Comparison of ENCODE assay signal across 12 cellular contexts in genomic region chr1:59178339-59178744, GRCh38.
DNase-seq lines count a peak whose midpoint lies in the region; ATAC-seq and TF ChIP-seq lines count a peak whose summit lies in the region.
"Had no signal": no experiment of that assay in that cellular context is flagged by ENCODE, and none has a peak within 500 bp of the region (broad histone marks: within the 10 kb centered on the region; RNA-seq: fewer than 3 reads in every experiment).

No MANE protein-coding gene starts in this region.

- WGBS in SK-N-SH (ENCODE audit: low lambda C conversion rate), result 50% methylated on average over 1 of the region's 2 CpGs

- no peak overlapping the region for H3K9ac ChIP-seq in SK-N-SH

- no peak for TF ChIP-seq CTCF in SK-N-SH (IDR thresholded peaks at IDR 0.05)
- no peak for TF ChIP-seq CTCF in fibroblast of pulmonary artery (IDR thresholded peaks at IDR 0.05; ENCODE audit: low read length, missing control alignments)
- no peak for TF ChIP-seq CTCF in nephron (IDR thresholded peaks at IDR 0.05; ENCODE audit: unreplicated experiment in 3 of 3)

- no peaks in the 10 kb centered on the region for H3K36me3 ChIP-seq in SK-N-SH (replicated peaks in 1 of 2; ENCODE audit: control insufficient read depth in 1 of 2, insufficient read depth in 2 of 2, low read length in 1 of 2)

- no peaks in the 10 kb centered on the region for H3K36me3 Mint-ChIP-seq in nephron (ENCODE audit: low read depth)

- H3K4me3 ChIP-seq in SK-N-SH (ENCODE audit: low read depth in 2 of 2, low read length in 1 of 2) (no peak overlapping the region), fibroblast of pulmonary artery (replicated peaks; ENCODE audit: low read depth, low read length) (no peak overlapping the region)

- peak; percentile 71 for ATAC-seq in SK-N-SH treated with all-trans-retinoic acid at 6 μM for 48 hours

- no peaks in the 10 kb centered on the region for H3K9me2 ChIP-seq in SK-N-SH

- H3K79me2 ChIP-seq in SK-N-SH (ENCODE audit: insufficient read depth), result no peaks in the 10 kb centered on the region

- no peak overlapping the region for H2AFZ ChIP-seq in SK-N-SH (ENCODE audit: low read depth)

- H3K4me1 ChIP-seq in SK-N-SH (ENCODE audit: control insufficient read depth in 1 of 2, insufficient read depth in 2 of 2, low read depth in 1 of 2, low read length in 1 of 2), result peaks cover 0 to 8% of the 10 kb centered on the region in 2 experiments; a peak in 2 of 4 replicates

- DNase-seq in SK-N-SH, result no peak
- DNase-seq in fibroblast of pulmonary artery (ENCODE audit: low read depth), result peak; percentile 24
- peak; percentile 48 for DNase-seq in ureter (ENCODE audit: low spot score)
- no peak for DNase-seq in T-helper 9 cell
- no peak for DNase-seq in NCI-H69 (lab: John Stamatoyannopoulos, UW)
- no peak for DNase-seq in NCI-H128 (lab: John Stamatoyannopoulos, UW; ENCODE audit: unreplicated experiment)
- DNase-seq: activated effector memory CD4-positive, alpha-beta T cell treated with anti-CD3 and anti-CD28 coated beads, Interleukin-2, amount 50 U/mL, for 16 hours; H7; NCI-H1694 treated with DMSO at 0.1 percent for 48 hours had no signal

- CTCF ChIA-PET in SK-N-SH (lab: Yijun Ruan, JAX), result interaction anchor here (1.0 kb wide), 1 partner anchor 521 kb away, joined by 3 read pairs; no protein-coding TSS in a partner anchor

- no peak overlapping the region for H3K27ac ChIP-seq in SK-N-SH (ENCODE audit: low read depth in 2 of 2, low read length in 1 of 2)

- peaks cover 4% of the 10 kb centered on the region for H3F3A ChIP-seq in SK-N-SH (replicated peaks; ENCODE audit: insufficient read depth)

- no peaks in the 10 kb centered on the region for H3K27me3 Mint-ChIP-seq in nephron (ENCODE audit: low read depth)
- H3K27me3 Mint-ChIP-seq: dendritic cell treated with granulocyte-macrophage colony-stimulating factor and Interleukin-4, amounts not matched to agents 40 ng/mL and 50 ng/mL, for 4 days had no signal

- no peak for TF ChIP-seq EP300 in SK-N-SH (IDR thresholded peaks at IDR 0.05; ENCODE audit: borderline replicate concordance in 1 of 2, low read depth in 1 of 2, low read length in 1 of 2)

- H3K27ac Mint-ChIP-seq in nephron, result peak overlapping the region; percentile 22 to 68 (median 62)
- H3K27ac Mint-ChIP-seq: dendritic cell treated with granulocyte-macrophage colony-stimulating factor and Interleukin-4, amounts not matched to agents 40 ng/mL and 50 ng/mL, for 4 days had no signal

- H3K9me3 ChIP-seq in SK-N-SH, result no peaks in the 10 kb centered on the region

- POLR2A ChIA-PET in SK-N-SH (lab: Yijun Ruan, JAX), result no interaction called here

- TF ChIP-seq RAD21 in SK-N-SH (IDR thresholded peaks at IDR 0.05; ENCODE audit: low read length), result no peak

- H3K9me3 Mint-ChIP-seq in nephron, result peaks cover 6% of the 10 kb centered on the region
- H3K9me3 Mint-ChIP-seq: dendritic cell treated with granulocyte-macrophage colony-stimulating factor and Interleukin-4, amounts not matched to agents 40 ng/mL and 50 ng/mL, for 4 days had no signal

- H3K4me1 Mint-ChIP-seq in nephron, result peaks cover 17% of the 10 kb centered on the region

- no peak overlapping the region for H3K4me2 ChIP-seq in SK-N-SH

- no peak overlapping the region for H3K4me3 Mint-ChIP-seq in nephron
- H3K4me3 Mint-ChIP-seq: dendritic cell treated with granulocyte-macrophage colony-stimulating factor and Interleukin-4, amounts not matched to agents 40 ng/mL and 50 ng/mL, for 4 days had no signal

- H4K20me1 ChIP-seq in SK-N-SH (ENCODE audit: insufficient read depth), result no peaks in the 10 kb centered on the region

- H3K27me3 ChIP-seq in SK-N-SH (ENCODE audit: insufficient read depth), result no peaks in the 10 kb centered on the region

TF ChIP-seq in SK-N-SH treated with all-trans-retinoic acid at 6 μM for 48 hours, 23 proteins besides CTCF, POLR2A, EP300 and RAD21:
- TF ChIP-seq SNAI2 (CRISPR knock-in tag; IDR thresholded peaks at IDR 0.05) (no peak), ZNF565 (CRISPR knock-in tag; conservative IDR thresholded peaks at IDR 0.05; ENCODE audit: low read depth) (no peak)

TF ChIP-seq in SK-N-SH, 30 proteins besides CTCF, POLR2A, EP300 and RAD21:
- TF ChIP-seq TEAD4 (IDR thresholded peaks at IDR 0.05; ENCODE audit: borderline replicate concordance, insufficient read depth), result no peak
- TF ChIP-seq GATA2 (CRISPR knock-in tag; IDR thresholded peaks at IDR 0.05), result no peak
- no peak for TF ChIP-seq JUND (IDR thresholded peaks at IDR 0.05)
- no peak for TF ChIP-seq NRF1 (IDR thresholded peaks at IDR 0.05; ENCODE audit: low read depth, low read length)
- TF ChIP-seq TCF12 (IDR thresholded peaks at IDR 0.05), result no peak
- no peak for TF ChIP-seq RCOR1 (IDR thresholded peaks at IDR 0.05; ENCODE audit: low read length)
- TF ChIP-seq FOSL2 (IDR thresholded peaks at IDR 0.05; ENCODE audit: borderline replicate concordance, low read depth), result no peak
- no peak for TF ChIP-seq RXRA (IDR thresholded peaks at IDR 0.05; ENCODE audit: borderline replicate concordance, low read depth)
- no peak for TF ChIP-seq POLR2AphosphoS5 (IDR thresholded peaks at IDR 0.05; ENCODE audit: low read depth, low read length)
- no peak for TF ChIP-seq TAF1 (IDR thresholded peaks at IDR 0.05; ENCODE audit: borderline replicate concordance, low read depth, low read length)
- TF ChIP-seq SMC3 (IDR thresholded peaks at IDR 0.05; ENCODE audit: low read depth, low read length), result no peak
- no peak for TF ChIP-seq SIN3A (IDR thresholded peaks at IDR 0.05; ENCODE audit: borderline replicate concordance, low read depth, low read length)
- TF ChIP-seq MEF2A (IDR thresholded peaks at IDR 0.05; ENCODE audit: borderline replicate concordance, low read depth), result no peak
- TF ChIP-seq YY1 (IDR thresholded peaks at IDR 0.05; ENCODE audit: low read depth), result no peak
- TF ChIP-seq USF1 (IDR thresholded peaks at IDR 0.05; ENCODE audit: borderline replicate concordance, low read depth), result no peak
- TF ChIP-seq MAX (IDR thresholded peaks at IDR 0.05; ENCODE audit: low read depth), result no peak
- TF ChIP-seq ELF1 (IDR thresholded peaks at IDR 0.05), result no peak
- no peak for TF ChIP-seq MXI1 (IDR thresholded peaks at IDR 0.05; ENCODE audit: low read depth, low read length)
TF ChIP-seq in SK-N-SH: peak in this region for 0.

Comparison
In these comparisons a context has a peak if more than half of its experiments do, and no peak if none do; other contexts are left out.
1. DNase-seq: peak in fibroblast of pulmonary artery (single experiment) and ureter (single experiment); none in SK-N-SH (single experiment), T-helper 9 cell (single experiment), NCI-H69 (single experiment) and NCI-H128 (single experiment).